Comparison of ENCODE assay signal across 15 cellular contexts in genomic region chr7:27972272-27972671, GRCh38.
DNase-seq lines count a peak whose midpoint lies in the region; ATAC-seq and TF ChIP-seq lines count a peak whose summit lies in the region.
"Had no signal": no experiment of that assay in that cellular context is flagged by ENCODE, and none has a peak within 500 bp of the region (broad histone marks: within the 10 kb centered on the region; RNA-seq: fewer than 3 reads in every experiment).

No MANE protein-coding gene starts in this region.

- peak overlapping the region; percentile 31 for H3K4me3 ChIP-seq in CD8-positive, alpha-beta T cell (ENCODE audit: low read depth, low read length)
- H3K4me3 ChIP-seq in Jurkat, Clone E6-1 (ENCODE audit: low read length), result no peak overlapping the region
- peak overlapping the region; percentile 44 for H3K4me3 ChIP-seq in naive thymus-derived CD4-positive, alpha-beta T cell (ENCODE audit: low read length)
- H3K4me3 ChIP-seq: suprapubic skin had no signal

- DNase-seq in CD8-positive, alpha-beta T cell, result peak in 2 of 7 experiments; percentile 17 to 60
- DNase-seq in Jurkat, Clone E6-1 (ENCODE audit: low read depth, low spot score), result peak; percentile 38
- peak; percentile 11 to 22 for DNase-seq in activated T-cell treated with anti-CD3 and anti-CD28 coated beads, Interleukin-2, amount 50 U/mL, for 72 hours
- peak in 6 of 9 donors; percentile 23 to 54 (median 44) for DNase-seq in naive thymus-derived CD4-positive, alpha-beta T cell
- no peak for DNase-seq in DMS79 (lab: John Stamatoyannopoulos, UW)
- DNase-seq in progenitor cell of endocrine pancreas (ENCODE audit: low spot score, unreplicated experiment), result no peak
- DNase-seq: BE2C, cortex of kidney, DMS79 treated with DMSO at 0.1 percent for 48 hours, NCI-H2107, NCI-H526, PC-3 had no signal

- H3K27me3 ChIP-seq in CD8-positive, alpha-beta T cell (ENCODE audit: insufficient read depth, low read length), result no peaks in the 10 kb centered on the region
- H3K27me3 ChIP-seq in naive thymus-derived CD4-positive, alpha-beta T cell (ENCODE audit: control insufficient read depth in 2 of 2, insufficient read depth in 2 of 2, low read length in 2 of 2), result no peaks in the 10 kb centered on the region
- H3K27me3 ChIP-seq: BE2C, suprapubic skin had no signal

- peaks cover 6% of the 10 kb centered on the region for H3K4me1 ChIP-seq in CD8-positive, alpha-beta T cell (ENCODE audit: insufficient read depth, low read length)
- H3K4me1 ChIP-seq in naive thymus-derived CD4-positive, alpha-beta T cell (ENCODE audit: control insufficient read depth in 2 of 2, insufficient read depth in 2 of 2, low read length in 2 of 2), result peaks cover 0 to 16% of the 10 kb centered on the region in 2 donors
- H3K4me1 ChIP-seq: suprapubic skin had no signal

- intact Hi-C loops in CD8-positive, alpha-beta T cell (cut with DNase I, micrococcal nuclease), result no loop called here
- intact Hi-C loops in naive thymus-derived CD4-positive, alpha-beta T cell (cut with micrococcal nuclease), result loop anchor here (1.0 to 5.0 kb wide), 4 partner anchors 20 to 310 kb away; partner anchors contain the start of genes HIBADH (in 1 of the 2) and TAX1BP1 (in 1 of the 2)

- H3K9me3 Mint-ChIP-seq in CD8-positive, alpha-beta T cell, result peaks cover 7% of the 10 kb centered on the region
- H3K9me3 Mint-ChIP-seq in activated T-cell treated with anti-CD3 and anti-CD28 coated beads, Interleukin-2, amount 50 U/mL, for 72 hours, result peaks cover 2% of the 10 kb centered on the region in 2 donors
- H3K9me3 Mint-ChIP-seq in naive thymus-derived CD4-positive, alpha-beta T cell, result peaks cover 0 to 18% (median 6%) of the 10 kb centered on the region in 11 donors
- H3K9me3 Mint-ChIP-seq in progenitor cell of endocrine pancreas (ENCODE audit: low read depth), result no peaks in the 10 kb centered on the region
- H3K9me3 Mint-ChIP-seq: neural crest cell had no signal

- no peak overlapping the region for H3K27ac ChIP-seq in CD8-positive, alpha-beta T cell (ENCODE audit: low read depth, low read length)
- peak overlapping the region; percentile 2 for H3K27ac ChIP-seq in naive thymus-derived CD4-positive, alpha-beta T cell (ENCODE audit: low read depth, low read length)
- H3K27ac ChIP-seq: suprapubic skin had no signal

- H3K36me3 Mint-ChIP-seq in CD8-positive, alpha-beta T cell, result peaks cover 3% of the 10 kb centered on the region
- H3K36me3 Mint-ChIP-seq in activated T-cell treated with anti-CD3 and anti-CD28 coated beads, Interleukin-2, amount 50 U/mL, for 72 hours (ENCODE audit: insufficient read depth in 2 of 2), result peaks cover 0 to 1% of the 10 kb centered on the region in 2 donors
- peaks cover 4 to 25% (median 18%) of the 10 kb centered on the region in 5 donors for H3K36me3 Mint-ChIP-seq in naive thymus-derived CD4-positive, alpha-beta T cell
- H3K36me3 Mint-ChIP-seq in progenitor cell of endocrine pancreas (ENCODE audit: insufficient read depth), result no peaks in the 10 kb centered on the region

- peaks cover 21% of the 10 kb centered on the region for H3K4me1 Mint-ChIP-seq in CD8-positive, alpha-beta T cell (ENCODE audit: low read depth)
- peaks cover 28% of the 10 kb centered on the region for H3K4me1 Mint-ChIP-seq in activated T-cell treated with anti-CD3 and anti-CD28 coated beads, Interleukin-2, amount 50 U/mL, for 72 hours (ENCODE audit: low read depth)
- H3K4me1 Mint-ChIP-seq in naive thymus-derived CD4-positive, alpha-beta T cell, result peaks cover 24 to 39% (median 35%) of the 10 kb centered on the region in 7 donors
- H3K4me1 Mint-ChIP-seq in progenitor cell of endocrine pancreas (ENCODE audit: low read depth), result no peaks in the 10 kb centered on the region
- H3K4me1 Mint-ChIP-seq: neural crest cell had no signal

- no peaks in the 10 kb centered on the region for H3K9me3 ChIP-seq in CD8-positive, alpha-beta T cell (ENCODE audit: low read length)
- peaks cover 0 to 7% (median 0%) of the 10 kb centered on the region in 3 experiments for H3K9me3 ChIP-seq in naive thymus-derived CD4-positive, alpha-beta T cell (ENCODE audit: control insufficient read depth in 2 of 3, low read length in 3 of 3)
- H3K9me3 ChIP-seq: BE2C, suprapubic skin had no signal

- CTCF ChIA-PET in CD8-positive, alpha-beta T cell (lab: Charles Lee), result interaction anchor here (1.3 kb wide), 1 partner anchor 124 kb away, joined by 3 read pairs; no protein-coding TSS in a partner anchor
- CTCF ChIA-PET in naive thymus-derived CD4-positive, alpha-beta T cell (lab: Charles Lee), result interaction anchor here (0.6 to 0.7 kb wide), 2 partner anchors 105 to 792 kb away, joined by 3 to 4 read pairs; no protein-coding TSS in a partner anchor

- H3K27ac Mint-ChIP-seq in CD8-positive, alpha-beta T cell, result peak overlapping the region; percentile 58
- H3K27ac Mint-ChIP-seq in activated T-cell treated with anti-CD3 and anti-CD28 coated beads, Interleukin-2, amount 50 U/mL, for 72 hours, result peak overlapping the region; percentile 75
- peak overlapping the region; percentile 44 to 92 (median 88) for H3K27ac Mint-ChIP-seq in naive thymus-derived CD4-positive, alpha-beta T cell
- H3K27ac Mint-ChIP-seq in progenitor cell of endocrine pancreas, result no peak overlapping the region

- POLR2A ChIA-PET in CD8-positive, alpha-beta T cell (lab: Charles Lee), result interaction anchor here (1.5 kb wide), 1 partner anchor 19 kb away, joined by 5 read pairs; no protein-coding TSS in a partner anchor
- POLR2A ChIA-PET in naive thymus-derived CD4-positive, alpha-beta T cell (lab: Charles Lee), result interaction anchor here (1.1 to 2.9 kb wide), 3 partner anchors 9 to 232 kb away, joined by 3 to 10 read pairs (median 10); partner anchors contain the start of gene TAX1BP1

- peak overlapping the region; percentile 69 for H3K4me3 Mint-ChIP-seq in CD8-positive, alpha-beta T cell
- H3K4me3 Mint-ChIP-seq in activated T-cell treated with anti-CD3 and anti-CD28 coated beads, Interleukin-2, amount 50 U/mL, for 72 hours, result peak overlapping the region; percentile 73 to 77
- peak overlapping the region; percentile 72 to 89 (median 82) for H3K4me3 Mint-ChIP-seq in naive thymus-derived CD4-positive, alpha-beta T cell
- H3K4me3 Mint-ChIP-seq in progenitor cell of endocrine pancreas (ENCODE audit: low read depth), result no peak overlapping the region
- H3K4me3 Mint-ChIP-seq: neural crest cell had no signal

- H3K36me3 ChIP-seq in CD8-positive, alpha-beta T cell (ENCODE audit: insufficient read depth, low read length), result no peaks in the 10 kb centered on the region
- H3K36me3 ChIP-seq in naive thymus-derived CD4-positive, alpha-beta T cell (ENCODE audit: control insufficient read depth in 2 of 3, insufficient read depth in 3 of 3, low read length in 3 of 3), result no peaks in the 10 kb centered on the region
- H3K36me3 ChIP-seq: BE2C, suprapubic skin had no signal

- no peaks in the 10 kb centered on the region for H3K27me3 Mint-ChIP-seq in CD8-positive, alpha-beta T cell (ENCODE audit: low read depth)
- no peaks in the 10 kb centered on the region for H3K27me3 Mint-ChIP-seq in activated T-cell treated with anti-CD3 and anti-CD28 coated beads, Interleukin-2, amount 50 U/mL, for 72 hours (ENCODE audit: low read depth)
- H3K27me3 Mint-ChIP-seq in naive thymus-derived CD4-positive, alpha-beta T cell, result peaks cover 0 to 4% (median 0%) of the 10 kb centered on the region in 5 donors
- no peaks in the 10 kb centered on the region for H3K27me3 Mint-ChIP-seq in progenitor cell of endocrine pancreas

- no peak for TF ChIP-seq CTCF in CD8-positive, alpha-beta T cell (IDR thresholded peaks at IDR 0.05)
- TF ChIP-seq CTCF in progenitor cell of endocrine pancreas (IDR thresholded peaks at IDR 0.05; ENCODE audit: unreplicated experiment), result no peak

- ATAC-seq in CD8-positive, alpha-beta T cell, result peak; percentile 51
- ATAC-seq in activated T-cell treated with anti-CD3 and anti-CD28 coated beads, Interleukin-2, amount 50 U/mL, for 72 hours (replicated peaks in 1 of 2), result peak; percentile 63 to 82
- ATAC-seq in naive thymus-derived CD4-positive, alpha-beta T cell, result peak; percentile 72
- ATAC-seq in HG02798 (IDR thresholded peaks at IDR 0.05; ENCODE audit: poor library complexity, unreplicated experiment), result no peak
- ATAC-seq: PC-3 had no signal

Comparison
In these comparisons a context has a peak if more than half of its experiments do, and no peak if none do; other contexts are left out.
1. DNase-seq: peak in Jurkat, Clone E6-1 (single experiment), activated T-cell treated with anti-CD3 and anti-CD28 coated beads, Interleukin-2, amount 50 U/mL, for 72 hours (2 of 2) and naive thymus-derived CD4-positive, alpha-beta T cell (6 of 9); none in DMS79 (single experiment) and progenitor cell of endocrine pancreas (single experiment).
2. intact Hi-C loops: an anchor here in naive thymus-derived CD4-positive, alpha-beta T cell (1.0 to 5.0 kb wide); none called in CD8-positive, alpha-beta T cell.